1 cellular context compared by ENCODE assay signal in the genomic region with DNA sequence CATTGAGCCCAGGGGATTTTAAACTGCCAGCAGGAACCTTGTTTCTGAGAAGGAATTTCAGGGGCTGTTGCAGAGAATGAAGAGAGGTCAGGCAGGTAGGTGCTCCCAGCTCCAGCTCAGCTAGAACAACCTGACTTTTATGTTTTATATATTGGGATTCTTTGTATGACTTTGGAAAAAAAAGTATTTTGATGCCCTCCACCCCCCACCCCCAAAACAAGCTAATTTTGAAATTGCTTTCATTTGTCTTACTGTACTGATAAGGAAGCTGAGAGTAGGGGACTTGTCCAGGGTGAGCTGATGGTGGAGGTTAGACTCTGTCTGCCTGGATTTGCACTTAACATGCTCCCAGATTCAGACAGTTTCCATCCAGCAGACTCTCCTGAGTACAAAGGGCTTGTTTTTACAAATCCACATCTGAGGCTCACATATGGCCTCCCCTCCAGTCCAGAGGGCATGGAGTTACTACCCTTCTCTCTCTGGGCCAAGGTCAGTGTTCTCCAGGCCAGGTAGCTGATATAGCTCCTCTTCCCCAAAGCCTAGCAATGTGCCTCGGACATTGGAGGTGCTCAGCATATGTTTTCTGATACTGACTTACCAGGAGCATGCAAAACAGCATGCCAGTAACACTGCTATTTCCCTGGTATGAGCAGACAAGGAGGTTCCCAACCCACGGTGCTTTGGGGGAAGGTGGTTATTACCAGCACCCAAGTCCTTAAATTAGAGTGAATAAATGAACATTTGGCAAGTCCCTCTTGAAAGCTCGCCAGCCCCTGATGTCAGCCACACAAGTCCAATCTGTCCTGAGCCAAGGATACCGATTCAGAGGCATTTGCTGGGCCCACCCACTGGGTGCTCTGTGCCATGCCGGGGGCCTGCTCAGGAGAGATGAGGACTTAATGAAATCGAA.
TF ChIP-seq lines count a peak whose summit lies in the region.

No MANE protein-coding gene starts in this region.

TF ChIP-seq in HepG2, 621 proteins besides CTCF, POLR2A, EP300 and RAD21 (continued from another document and continues in another):
- TF ChIP-seq, protein P1, sequence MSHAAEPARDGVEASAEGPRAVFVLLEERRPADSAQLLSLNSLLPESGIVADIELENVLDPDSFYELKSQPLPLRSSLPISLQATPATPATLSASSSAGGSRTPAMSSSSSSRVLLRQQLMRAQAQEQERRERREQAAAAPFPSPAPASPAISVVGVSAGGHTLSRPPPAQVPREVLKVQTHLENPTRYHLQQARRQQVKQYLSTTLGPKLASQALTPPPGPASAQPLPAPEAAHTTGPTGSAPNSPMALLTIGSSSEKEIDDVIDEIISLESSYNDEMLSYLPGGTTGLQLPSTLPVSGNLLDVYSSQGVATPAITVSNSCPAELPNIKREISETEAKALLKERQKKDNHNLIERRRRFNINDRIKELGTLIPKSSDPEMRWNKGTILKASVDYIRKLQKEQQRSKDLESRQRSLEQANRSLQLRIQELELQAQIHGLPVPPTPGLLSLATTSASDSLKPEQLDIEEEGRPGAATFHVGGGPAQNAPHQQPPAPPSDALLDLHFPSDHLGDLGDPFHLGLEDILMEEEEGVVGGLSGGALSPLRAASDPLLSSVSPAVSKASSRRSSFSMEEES (CRISPR knock-in tag; IDR thresholded peaks at IDR 0.05) = no peak
- TF ChIP-seq, protein P2, sequence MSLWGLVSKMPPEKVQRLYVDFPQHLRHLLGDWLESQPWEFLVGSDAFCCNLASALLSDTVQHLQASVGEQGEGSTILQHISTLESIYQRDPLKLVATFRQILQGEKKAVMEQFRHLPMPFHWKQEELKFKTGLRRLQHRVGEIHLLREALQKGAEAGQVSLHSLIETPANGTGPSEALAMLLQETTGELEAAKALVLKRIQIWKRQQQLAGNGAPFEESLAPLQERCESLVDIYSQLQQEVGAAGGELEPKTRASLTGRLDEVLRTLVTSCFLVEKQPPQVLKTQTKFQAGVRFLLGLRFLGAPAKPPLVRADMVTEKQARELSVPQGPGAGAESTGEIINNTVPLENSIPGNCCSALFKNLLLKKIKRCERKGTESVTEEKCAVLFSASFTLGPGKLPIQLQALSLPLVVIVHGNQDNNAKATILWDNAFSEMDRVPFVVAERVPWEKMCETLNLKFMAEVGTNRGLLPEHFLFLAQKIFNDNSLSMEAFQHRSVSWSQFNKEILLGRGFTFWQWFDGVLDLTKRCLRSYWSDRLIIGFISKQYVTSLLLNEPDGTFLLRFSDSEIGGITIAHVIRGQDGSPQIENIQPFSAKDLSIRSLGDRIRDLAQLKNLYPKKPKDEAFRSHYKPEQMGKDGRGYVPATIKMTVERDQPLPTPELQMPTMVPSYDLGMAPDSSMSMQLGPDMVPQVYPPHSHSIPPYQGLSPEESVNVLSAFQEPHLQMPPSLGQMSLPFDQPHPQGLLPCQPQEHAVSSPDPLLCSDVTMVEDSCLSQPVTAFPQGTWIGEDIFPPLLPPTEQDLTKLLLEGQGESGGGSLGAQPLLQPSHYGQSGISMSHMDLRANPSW (CRISPR knock-in tag; IDR thresholded peaks at IDR 0.05; ENCODE audit: borderline replicate concordance) = 0 out of 2 replicates have a peak, but pooled peaks have one; percentile 69
- TF ChIP-seq, protein P3, sequence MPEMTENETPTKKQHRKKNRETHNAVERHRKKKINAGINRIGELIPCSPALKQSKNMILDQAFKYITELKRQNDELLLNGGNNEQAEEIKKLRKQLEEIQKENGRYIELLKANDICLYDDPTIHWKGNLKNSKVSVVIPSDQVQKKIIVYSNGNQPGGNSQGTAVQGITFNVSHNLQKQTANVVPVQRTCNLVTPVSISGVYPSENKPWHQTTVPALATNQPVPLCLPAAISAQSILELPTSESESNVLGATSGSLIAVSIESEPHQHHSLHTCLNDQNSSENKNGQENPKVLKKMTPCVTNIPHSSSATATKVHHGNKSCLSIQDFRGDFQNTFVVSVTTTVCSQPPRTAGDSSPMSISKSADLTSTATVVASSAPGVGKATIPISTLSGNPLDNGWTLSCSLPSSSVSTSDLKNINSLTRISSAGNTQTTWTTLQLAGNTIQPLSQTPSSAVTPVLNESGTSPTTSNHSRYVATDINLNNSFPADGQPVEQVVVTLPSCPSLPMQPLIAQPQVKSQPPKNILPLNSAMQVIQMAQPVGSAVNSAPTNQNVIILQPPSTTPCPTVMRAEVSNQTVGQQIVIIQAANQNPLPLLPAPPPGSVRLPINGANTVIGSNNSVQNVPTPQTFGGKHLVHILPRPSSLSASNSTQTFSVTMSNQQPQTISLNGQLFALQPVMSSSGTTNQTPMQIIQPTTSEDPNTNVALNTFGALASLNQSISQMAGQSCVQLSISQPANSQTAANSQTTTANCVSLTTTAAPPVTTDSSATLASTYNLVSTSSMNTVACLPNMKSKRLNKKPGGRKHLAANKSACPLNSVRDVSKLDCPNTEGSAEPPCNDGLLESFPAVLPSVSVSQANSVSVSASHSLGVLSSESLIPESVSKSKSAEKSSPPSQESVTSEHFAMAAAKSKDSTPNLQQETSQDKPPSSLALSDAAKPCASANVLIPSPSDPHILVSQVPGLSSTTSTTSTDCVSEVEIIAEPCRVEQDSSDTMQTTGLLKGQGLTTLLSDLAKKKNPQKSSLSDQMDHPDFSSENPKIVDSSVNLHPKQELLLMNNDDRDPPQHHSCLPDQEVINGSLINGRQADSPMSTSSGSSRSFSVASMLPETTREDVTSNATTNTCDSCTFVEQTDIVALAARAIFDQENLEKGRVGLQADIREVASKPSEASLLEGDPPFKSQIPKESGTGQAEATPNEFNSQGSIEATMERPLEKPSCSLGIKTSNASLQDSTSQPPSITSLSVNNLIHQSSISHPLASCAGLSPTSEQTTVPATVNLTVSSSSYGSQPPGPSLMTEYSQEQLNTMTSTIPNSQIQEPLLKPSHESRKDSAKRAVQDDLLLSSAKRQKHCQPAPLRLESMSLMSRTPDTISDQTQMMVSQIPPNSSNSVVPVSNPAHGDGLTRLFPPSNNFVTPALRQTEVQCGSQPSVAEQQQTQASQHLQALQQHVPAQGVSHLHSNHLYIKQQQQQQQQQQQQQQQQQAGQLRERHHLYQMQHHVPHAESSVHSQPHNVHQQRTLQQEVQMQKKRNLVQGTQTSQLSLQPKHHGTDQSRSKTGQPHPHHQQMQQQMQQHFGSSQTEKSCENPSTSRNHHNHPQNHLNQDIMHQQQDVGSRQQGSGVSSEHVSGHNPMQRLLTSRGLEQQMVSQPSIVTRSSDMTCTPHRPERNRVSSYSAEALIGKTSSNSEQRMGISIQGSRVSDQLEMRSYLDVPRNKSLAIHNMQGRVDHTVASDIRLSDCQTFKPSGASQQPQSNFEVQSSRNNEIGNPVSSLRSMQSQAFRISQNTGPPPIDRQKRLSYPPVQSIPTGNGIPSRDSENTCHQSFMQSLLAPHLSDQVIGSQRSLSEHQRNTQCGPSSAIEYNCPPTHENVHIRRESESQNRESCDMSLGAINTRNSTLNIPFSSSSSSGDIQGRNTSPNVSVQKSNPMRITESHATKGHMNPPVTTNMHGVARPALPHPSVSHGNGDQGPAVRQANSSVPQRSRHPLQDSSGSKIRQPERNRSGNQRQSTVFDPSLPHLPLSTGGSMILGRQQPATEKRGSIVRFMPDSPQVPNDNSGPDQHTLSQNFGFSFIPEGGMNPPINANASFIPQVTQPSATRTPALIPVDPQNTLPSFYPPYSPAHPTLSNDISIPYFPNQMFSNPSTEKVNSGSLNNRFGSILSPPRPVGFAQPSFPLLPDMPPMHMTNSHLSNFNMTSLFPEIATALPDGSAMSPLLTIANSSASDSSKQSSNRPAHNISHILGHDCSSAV (CRISPR knock-in tag; IDR thresholded peaks at IDR 0.05; ENCODE audit: borderline replicate concordance) = no peak
- TF ChIP-seq PHF5A (CRISPR knock-in tag; IDR thresholded peaks at IDR 0.05; ENCODE audit: low read depth, unreplicated experiment) = no peak
- peak; percentile 81; the same call in 1 of the 2 replicates for TF ChIP-seq ZNF605 (CRISPR knock-in tag; IDR thresholded peaks at IDR 0.05)
- TF ChIP-seq CREM (IDR thresholded peaks at IDR 0.05) = peak; percentile 60; the same call in 1 of the 2 replicates
- TF ChIP-seq CREM (CRISPR knock-in tag; IDR thresholded peaks at IDR 0.05) = no peak
- TF ChIP-seq, protein P4, sequence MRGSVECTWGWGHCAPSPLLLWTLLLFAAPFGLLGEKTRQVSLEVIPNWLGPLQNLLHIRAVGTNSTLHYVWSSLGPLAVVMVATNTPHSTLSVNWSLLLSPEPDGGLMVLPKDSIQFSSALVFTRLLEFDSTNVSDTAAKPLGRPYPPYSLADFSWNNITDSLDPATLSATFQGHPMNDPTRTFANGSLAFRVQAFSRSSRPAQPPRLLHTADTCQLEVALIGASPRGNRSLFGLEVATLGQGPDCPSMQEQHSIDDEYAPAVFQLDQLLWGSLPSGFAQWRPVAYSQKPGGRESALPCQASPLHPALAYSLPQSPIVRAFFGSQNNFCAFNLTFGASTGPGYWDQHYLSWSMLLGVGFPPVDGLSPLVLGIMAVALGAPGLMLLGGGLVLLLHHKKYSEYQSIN (CRISPR knock-in tag; IDR thresholded peaks at IDR 0.05; ENCODE audit: borderline replicate concordance) = no peak
- TF ChIP-seq ZSCAN25 (CRISPR knock-in tag; IDR thresholded peaks at IDR 0.05) = peak; percentile 85
- TF ChIP-seq, protein P5, sequence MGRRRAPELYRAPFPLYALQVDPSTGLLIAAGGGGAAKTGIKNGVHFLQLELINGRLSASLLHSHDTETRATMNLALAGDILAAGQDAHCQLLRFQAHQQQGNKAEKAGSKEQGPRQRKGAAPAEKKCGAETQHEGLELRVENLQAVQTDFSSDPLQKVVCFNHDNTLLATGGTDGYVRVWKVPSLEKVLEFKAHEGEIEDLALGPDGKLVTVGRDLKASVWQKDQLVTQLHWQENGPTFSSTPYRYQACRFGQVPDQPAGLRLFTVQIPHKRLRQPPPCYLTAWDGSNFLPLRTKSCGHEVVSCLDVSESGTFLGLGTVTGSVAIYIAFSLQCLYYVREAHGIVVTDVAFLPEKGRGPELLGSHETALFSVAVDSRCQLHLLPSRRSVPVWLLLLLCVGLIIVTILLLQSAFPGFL (CRISPR knock-in tag; IDR thresholded peaks at IDR 0.05) = 0 out of 2 replicates have a peak, but pooled peaks have one; percentile 51
- TF ChIP-seq, protein P6, sequence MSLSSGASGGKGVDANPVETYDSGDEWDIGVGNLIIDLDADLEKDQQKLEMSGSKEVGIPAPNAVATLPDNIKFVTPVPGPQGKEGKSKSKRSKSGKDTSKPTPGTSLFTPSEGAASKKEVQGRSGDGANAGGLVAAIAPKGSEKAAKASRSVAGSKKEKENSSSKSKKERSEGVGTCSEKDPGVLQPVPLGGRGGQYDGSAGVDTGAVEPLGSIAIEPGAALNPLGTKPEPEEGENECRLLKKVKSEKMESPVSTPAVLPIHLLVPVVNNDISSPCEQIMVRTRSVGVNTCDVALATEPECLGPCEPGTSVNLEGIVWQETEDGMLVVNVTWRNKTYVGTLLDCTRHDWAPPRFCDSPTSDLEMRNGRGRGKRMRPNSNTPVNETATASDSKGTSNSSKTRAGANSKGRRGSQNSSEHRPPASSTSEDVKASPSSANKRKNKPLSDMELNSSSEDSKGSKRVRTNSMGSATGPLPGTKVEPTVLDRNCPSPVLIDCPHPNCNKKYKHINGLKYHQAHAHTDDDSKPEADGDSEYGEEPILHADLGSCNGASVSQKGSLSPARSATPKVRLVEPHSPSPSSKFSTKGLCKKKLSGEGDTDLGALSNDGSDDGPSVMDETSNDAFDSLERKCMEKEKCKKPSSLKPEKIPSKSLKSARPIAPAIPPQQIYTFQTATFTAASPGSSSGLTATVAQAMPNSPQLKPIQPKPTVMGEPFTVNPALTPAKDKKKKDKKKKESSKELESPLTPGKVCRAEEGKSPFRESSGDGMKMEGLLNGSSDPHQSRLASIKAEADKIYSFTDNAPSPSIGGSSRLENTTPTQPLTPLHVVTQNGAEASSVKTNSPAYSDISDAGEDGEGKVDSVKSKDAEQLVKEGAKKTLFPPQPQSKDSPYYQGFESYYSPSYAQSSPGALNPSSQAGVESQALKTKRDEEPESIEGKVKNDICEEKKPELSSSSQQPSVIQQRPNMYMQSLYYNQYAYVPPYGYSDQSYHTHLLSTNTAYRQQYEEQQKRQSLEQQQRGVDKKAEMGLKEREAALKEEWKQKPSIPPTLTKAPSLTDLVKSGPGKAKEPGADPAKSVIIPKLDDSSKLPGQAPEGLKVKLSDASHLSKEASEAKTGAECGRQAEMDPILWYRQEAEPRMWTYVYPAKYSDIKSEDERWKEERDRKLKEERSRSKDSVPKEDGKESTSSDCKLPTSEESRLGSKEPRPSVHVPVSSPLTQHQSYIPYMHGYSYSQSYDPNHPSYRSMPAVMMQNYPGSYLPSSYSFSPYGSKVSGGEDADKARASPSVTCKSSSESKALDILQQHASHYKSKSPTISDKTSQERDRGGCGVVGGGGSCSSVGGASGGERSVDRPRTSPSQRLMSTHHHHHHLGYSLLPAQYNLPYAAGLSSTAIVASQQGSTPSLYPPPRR (CRISPR knock-in tag; IDR thresholded peaks at IDR 0.05; ENCODE audit: borderline replicate concordance) = peak; percentile 81; the same call in 1 of the 2 replicates
- peak; percentile 50; the same call in 1 of the 2 replicates for TF ChIP-seq KAT8 (CRISPR knock-in tag; IDR thresholded peaks at IDR 0.05)
- peak; percentile 53; the same call in 1 of the 2 replicates for TF ChIP-seq ZNF556 (CRISPR knock-in tag; IDR thresholded peaks at IDR 0.05; ENCODE audit: borderline replicate concordance)
- TF ChIP-seq ZMYM2 (CRISPR knock-in tag; IDR thresholded peaks at IDR 0.05) = peak; percentile 81
- TF ChIP-seq ZNF350 (CRISPR knock-in tag; IDR thresholded peaks at IDR 0.05; ENCODE audit: borderline replicate concordance, low read depth) = peak; percentile 75
- TF ChIP-seq ZNF607 (CRISPR knock-in tag; IDR thresholded peaks at IDR 0.05; ENCODE audit: borderline replicate concordance) = peak; percentile 40; the same call in 1 of the 2 replicates
- no peak for TF ChIP-seq ZNF768 (CRISPR knock-in tag; IDR thresholded peaks at IDR 0.05)
